10 cellular contexts compared by ENCODE assay signal in the genomic region with DNA sequence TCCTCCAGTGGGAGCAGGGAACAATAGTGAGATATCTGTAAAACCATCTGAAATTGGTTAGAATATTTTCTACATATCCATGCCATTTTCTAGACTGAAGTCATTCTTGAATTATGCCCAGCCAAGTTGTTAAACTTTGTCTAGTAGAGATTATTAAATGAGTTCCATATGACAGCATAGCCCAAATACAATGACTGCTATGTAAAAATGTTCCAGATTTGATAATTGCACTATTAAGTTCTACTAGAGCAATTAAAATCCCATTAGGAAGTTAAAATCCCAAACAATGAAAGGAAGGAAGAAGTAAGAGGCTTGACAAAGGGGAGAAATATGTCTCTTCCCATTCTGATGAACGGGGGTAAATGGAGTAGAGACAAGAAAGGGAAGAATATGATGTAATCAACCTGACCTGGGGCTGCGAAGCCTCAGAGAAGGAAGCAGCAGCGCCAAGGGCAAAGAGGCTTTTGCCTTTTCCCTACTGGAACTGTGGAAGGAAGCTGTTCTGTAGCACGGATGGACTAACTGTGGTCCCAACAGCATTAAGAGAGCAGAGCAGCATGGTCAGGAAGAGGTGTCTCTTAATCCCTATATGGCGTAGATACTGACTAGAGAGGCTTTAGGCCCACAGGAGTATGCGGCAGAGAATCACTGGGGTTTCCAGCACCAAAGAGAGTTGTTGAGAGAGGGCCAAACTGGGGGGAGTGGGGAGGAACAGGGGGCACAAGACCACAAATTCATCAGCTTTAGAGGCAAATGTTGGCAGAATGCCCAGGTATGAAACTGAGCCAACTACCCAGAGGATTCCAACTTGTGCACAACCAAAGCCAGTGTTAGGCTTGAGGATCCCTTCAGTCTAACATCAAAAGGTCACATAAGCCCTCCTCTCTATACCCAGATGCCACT. TPM values are rescaled to one million over a fixed set of nuclear protein-coding genes. Genes with fewer than 3 reads are reported as not detected.
DNase-seq lines count a peak whose midpoint lies in the region; ATAC-seq, FAIRE-seq and TF ChIP-seq lines count a peak whose summit lies in the region.
"Had no signal": no experiment of that assay in that cellular context is flagged by ENCODE, and none has a peak within 500 bp of the region (broad histone marks: within the 10 kb centered on the region; RNA-seq: fewer than 3 reads in every experiment).

No MANE protein-coding gene starts in this region.

- H3K79me2 ChIP-seq in endothelial cell of umbilical vein (ENCODE audit: control insufficient read depth, insufficient read depth, low read length) (no peaks in the 10 kb centered on the region), osteoblast (ENCODE audit: insufficient read depth, low read length) (no peaks in the 10 kb centered on the region)

- H3K4me1 ChIP-seq in endothelial cell of umbilical vein (ENCODE audit: control insufficient read depth, extremely low read depth, insufficient read depth, low read length) = peaks cover 32% of the 10 kb centered on the region
- H3K4me1 ChIP-seq in osteoblast (ENCODE audit: insufficient read depth, low read length) = peaks cover 17% of the 10 kb centered on the region

- H3K27ac Mint-ChIP-seq in activated naive CD8-positive, alpha-beta T cell treated with anti-CD3 and anti-CD28 coated beads, Interleukin-2, amount 50 U/mL, for 24 hours = no peak overlapping the region
- H3K27ac Mint-ChIP-seq in activated T-helper 17 cell treated with anti-CD3 and anti-CD28 coated beads, Interleukin-2, amount 50 U/mL, for 72 hours = no peak overlapping the region
- H3K27ac Mint-ChIP-seq: activated T-cell treated with anti-CD3 and anti-CD28 coated beads, Interleukin-2, amount 50 U/mL, for 72 hours had no signal

- peak overlapping the region in 1 of 3 experiments; percentile 0 for H3K4me3 ChIP-seq in endothelial cell of umbilical vein (replicated peaks in 1 of 3; ENCODE audit: insufficient read depth in 1 of 3, low read depth in 1 of 3, low read length in 3 of 3)
- no peak overlapping the region for H3K4me3 ChIP-seq in osteoblast (ENCODE audit: insufficient read depth, low read length)

- H3K4me3 Mint-ChIP-seq in activated naive CD8-positive, alpha-beta T cell treated with anti-CD3 and anti-CD28 coated beads, Interleukin-2, amount 50 U/mL, for 24 hours = no peak overlapping the region
- no peak overlapping the region for H3K4me3 Mint-ChIP-seq in activated T-helper 17 cell treated with anti-CD3 and anti-CD28 coated beads, Interleukin-2, amount 50 U/mL, for 72 hours
- H3K4me3 Mint-ChIP-seq: activated T-cell treated with anti-CD3 and anti-CD28 coated beads, Interleukin-2, amount 50 U/mL, for 72 hours had no signal

- peak; percentile 82 for FAIRE-seq in endothelial cell of umbilical vein (lab: Jason Lieb, UNC)

- H4K20me1 ChIP-seq in endothelial cell of umbilical vein (replicated peaks; ENCODE audit: control insufficient read depth, extremely low read depth, insufficient read depth, low read length) = no peaks in the 10 kb centered on the region
- peaks cover 4% of the 10 kb centered on the region for H4K20me1 ChIP-seq in osteoblast (ENCODE audit: insufficient read depth, low read length)

- no peaks in the 10 kb centered on the region for H3K9me3 ChIP-seq in endothelial cell of umbilical vein (replicated peaks; ENCODE audit: control insufficient read depth, insufficient read depth, low read length)
- no peaks in the 10 kb centered on the region for H3K9me3 ChIP-seq in osteoblast (ENCODE audit: low read depth, low read length)

- CTCF ChIA-PET in endothelial cell of umbilical vein (lab: Charles Lee) = interaction anchor here (0.6 to 2.0 kb wide), 9 partner anchors 8 to 71 kb away, joined by 3 to 8 read pairs (median 4); no protein-coding TSS in a partner anchor

- TF ChIP-seq POLR2A in endothelial cell of umbilical vein (IDR thresholded peaks at IDR 0.05; ENCODE audit: low read depth, low read length) = no peak

- H3K27ac ChIP-seq in endothelial cell of umbilical vein (ENCODE audit: insufficient read depth, low read depth, low read length) (peak overlapping the region; percentile 69), osteoblast (ENCODE audit: low read depth, low read length) (no peak overlapping the region)
- H3K27ac ChIP-seq: KMS-11 had no signal

- BruUV-seq in endothelial cell of umbilical vein (replicated peaks; lab: Mats Ljungman, UMichigan) = TSS peak; percentile 63

- ATAC-seq in GM18868 (IDR thresholded peaks at IDR 0.05; ENCODE audit: unreplicated experiment) (no peak), HG02678 (IDR thresholded peaks at IDR 0.05; ENCODE audit: unreplicated experiment) (no peak)
- no peak for ATAC-seq in activated naive CD8-positive, alpha-beta T cell treated with anti-CD3 and anti-CD28 coated beads, Interleukin-2, amount 50 U/mL, for 24 hours
- ATAC-seq in activated T-helper 17 cell treated with anti-CD3 and anti-CD28 coated beads, Interleukin-2, amount 50 U/mL, for 72 hours (replicated peaks) = no peak
- ATAC-seq: activated T-cell treated with anti-CD3 and anti-CD28 coated beads, Interleukin-2, amount 50 U/mL, for 72 hours had no signal

- DNase-seq in D341Med (ENCODE audit: low spot score) = peak; percentile 58
- peak; percentile 24 for DNase-seq in NCI-H2196 (lab: John Stamatoyannopoulos, UW; ENCODE audit: unreplicated experiment)
- DNase-seq in endothelial cell of umbilical vein (ENCODE audit: low read depth, low spot score) = peak; percentile 84
- DNase-seq in osteoblast (ENCODE audit: insufficient read length, low spot score, missing footprints) = no peak
- no peak for DNase-seq in activated naive CD8-positive, alpha-beta T cell treated with anti-CD3 and anti-CD28 coated beads, Interleukin-2, amount 50 U/mL, for 24 hours
- DNase-seq: activated T-cell treated with anti-CD3 and anti-CD28 coated beads, Interleukin-2, amount 50 U/mL, for 72 hours had no signal

- POLR2A ChIA-PET in endothelial cell of umbilical vein (lab: Charles Lee) = no interaction called here

- H3K4me2 ChIP-seq in endothelial cell of umbilical vein (ENCODE audit: insufficient read depth, low read length) = peak overlapping the region; percentile 26
- H3K4me2 ChIP-seq in osteoblast (ENCODE audit: insufficient read depth, low read length) = peak overlapping the region; percentile 33
- H3K4me2 ChIP-seq: KMS-11 had no signal

- TF ChIP-seq CTCF in endothelial cell of umbilical vein (IDR thresholded peaks at IDR 0.05; ENCODE audit: extremely low read depth in 1 of 2, insufficient read depth in 1 of 2, low read depth in 1 of 2, low read length in 2 of 2) = no peak
- TF ChIP-seq CTCF in osteoblast (IDR thresholded peaks at IDR 0.05; ENCODE audit: extremely low read depth, low read depth, low read length) = no peak

- intact Hi-C loops in endothelial cell of umbilical vein (cut with micrococcal nuclease) = loop anchor here (1.0 to 2.0 kb wide), 4 partner anchors 27 to 107 kb away; a partner anchor contains a TSS

- H3K36me3 ChIP-seq in endothelial cell of umbilical vein (ENCODE audit: control insufficient read depth in 2 of 2, extremely low read depth in 1 of 2, insufficient read depth in 2 of 2, low read length in 2 of 2) (peaks cover 0 to 2% of the 10 kb centered on the region in 2 experiments), osteoblast (ENCODE audit: insufficient read depth, low read length) (no peaks in the 10 kb centered on the region)

- H2AFZ ChIP-seq in endothelial cell of umbilical vein (ENCODE audit: low read depth, low read length) = peak overlapping the region; percentile 1
- H2AFZ ChIP-seq in osteoblast (ENCODE audit: low read length) = no peak overlapping the region

- no peaks in the 10 kb centered on the region for H3K4me1 Mint-ChIP-seq in activated naive CD8-positive, alpha-beta T cell treated with anti-CD3 and anti-CD28 coated beads, Interleukin-2, amount 50 U/mL, for 24 hours
- peaks cover 5% of the 10 kb centered on the region for H3K4me1 Mint-ChIP-seq in activated T-helper 17 cell treated with anti-CD3 and anti-CD28 coated beads, Interleukin-2, amount 50 U/mL, for 72 hours

- H3K36me3 Mint-ChIP-seq in activated naive CD8-positive, alpha-beta T cell treated with anti-CD3 and anti-CD28 coated beads, Interleukin-2, amount 50 U/mL, for 24 hours (ENCODE audit: low read depth) = peaks cover 19% of the 10 kb centered on the region
- peaks cover 7% of the 10 kb centered on the region for H3K36me3 Mint-ChIP-seq in activated T-helper 17 cell treated with anti-CD3 and anti-CD28 coated beads, Interleukin-2, amount 50 U/mL, for 72 hours (ENCODE audit: low read depth)

- no peaks in the 10 kb centered on the region for H3K27me3 ChIP-seq in endothelial cell of umbilical vein (ENCODE audit: control insufficient read depth in 2 of 2, insufficient read depth in 2 of 2, low read length in 2 of 2)
- H3K27me3 ChIP-seq in osteoblast (ENCODE audit: insufficient read depth, low read length) = no peaks in the 10 kb centered on the region

- dilution Hi-C loops in endothelial cell of umbilical vein (cut with MboI; ENCODE audit: extremely low pct_ligation_motif_present, low sequenced_read_pairs) = no loop called here

- H3K9ac ChIP-seq in endothelial cell of umbilical vein (replicated peaks; ENCODE audit: extremely low read depth, insufficient read depth, low read length) = peak overlapping the region; percentile 28
- H3K9ac ChIP-seq: KMS-11 had no signal

- no peaks in the 10 kb centered on the region for H3K9me1 ChIP-seq in endothelial cell of umbilical vein (replicated peaks; ENCODE audit: control insufficient read depth, extremely low read depth, insufficient read depth, low read length)

- no peaks in the 10 kb centered on the region for H3K9me3 Mint-ChIP-seq in activated naive CD8-positive, alpha-beta T cell treated with anti-CD3 and anti-CD28 coated beads, Interleukin-2, amount 50 U/mL, for 24 hours
- H3K9me3 Mint-ChIP-seq in activated T-helper 17 cell treated with anti-CD3 and anti-CD28 coated beads, Interleukin-2, amount 50 U/mL, for 72 hours = no peaks in the 10 kb centered on the region
- H3K9me3 Mint-ChIP-seq: activated T-cell treated with anti-CD3 and anti-CD28 coated beads, Interleukin-2, amount 50 U/mL, for 72 hours had no signal

- no peaks in the 10 kb centered on the region for H3K27me3 Mint-ChIP-seq in activated naive CD8-positive, alpha-beta T cell treated with anti-CD3 and anti-CD28 coated beads, Interleukin-2, amount 50 U/mL, for 24 hours
- H3K27me3 Mint-ChIP-seq in activated T-helper 17 cell treated with anti-CD3 and anti-CD28 coated beads, Interleukin-2, amount 50 U/mL, for 72 hours = no peaks in the 10 kb centered on the region

RNA-seq across cellular contexts. Expression of a gene that starts 26.7 kb away (rescaled TPM):
- total RNA-seq in endothelial cell of umbilical vein = 19.4 and 23.3 TPM in 2 replicates
- 6.4 and 7.2 TPM in 2 replicates for polyA plus RNA-seq in endothelial cell of umbilical vein
- 10.6 and 12.4 TPM in 2 replicates for polyA plus RNA-seq in endothelial cell of umbilical vein (2011; cell fraction: cytosol; rRNA removed)
- 19.6 and 20.2 TPM in 2 replicates for polyA plus RNA-seq in endothelial cell of umbilical vein (2011; cell fraction: nucleus; rRNA removed)
- polyA plus RNA-seq in endothelial cell of umbilical vein (2012) = 14.6 and 18.5 TPM in 2 replicates
- 8.9 and 14.9 TPM in 2 replicates for polyA minus RNA-seq in endothelial cell of umbilical vein
- polyA minus RNA-seq in endothelial cell of umbilical vein (2011; cell fraction: cytosol; rRNA and poly(A)+ RNA removed) = 11.8 TPM
- 15.7 and 17.2 TPM in 2 replicates for polyA minus RNA-seq in endothelial cell of umbilical vein (2011; cell fraction: nucleus; rRNA and poly(A)+ RNA removed)
- 7.2 and 10.6 TPM in 2 replicates for total RNA-seq in osteoblast
- total RNA-seq in activated T-helper 17 cell treated with anti-CD3 and anti-CD28 coated beads, Interleukin-2, amount 50 U/mL, for 72 hours = 10 to 100 TPM; 27.2 to 31.9 TPM

RNA-seq across cellular contexts. Expression of a gene that starts 26.9 kb away (rescaled TPM):
- 221 and 233 TPM in 2 replicates for total RNA-seq in endothelial cell of umbilical vein
- 296 and 299 TPM in 2 replicates for polyA plus RNA-seq in endothelial cell of umbilical vein
- polyA plus RNA-seq in endothelial cell of umbilical vein (2011; cell fraction: cytosol; rRNA removed) = 264 and 294 TPM in 2 replicates
- polyA plus RNA-seq in endothelial cell of umbilical vein (2011; cell fraction: nucleus; rRNA removed) = 453 and 501 TPM in 2 replicates
- 152 and 160 TPM in 2 replicates for polyA plus RNA-seq in endothelial cell of umbilical vein (2012)
- polyA minus RNA-seq in endothelial cell of umbilical vein = 221 and 253 TPM in 2 replicates
- polyA minus RNA-seq in endothelial cell of umbilical vein (2011; cell fraction: cytosol; rRNA and poly(A)+ RNA removed) = 85.9 TPM
- polyA minus RNA-seq in endothelial cell of umbilical vein (2011; cell fraction: nucleus; rRNA and poly(A)+ RNA removed) = 81.1 and 90.3 TPM in 2 replicates
- 151 and 176 TPM in 2 replicates for total RNA-seq in osteoblast
- 100 to 1,000 TPM in 1 of 2 donors, 10 to 100 TPM in 1; 85.0 to 113 TPM for total RNA-seq in activated T-helper 17 cell treated with anti-CD3 and anti-CD28 coated beads, Interleukin-2, amount 50 U/mL, for 72 hours

RNA-seq across cellular contexts. Expression of a gene that starts 35.3 kb away (rescaled TPM):
- total RNA-seq in endothelial cell of umbilical vein (86.2 and 105 TPM in 2 replicates), osteoblast (23.5 and 28.0 TPM in 2 replicates)
- 149 and 208 TPM in 2 replicates for polyA plus RNA-seq in endothelial cell of umbilical vein
- 153 and 155 TPM in 2 replicates for polyA plus RNA-seq in endothelial cell of umbilical vein (2011; cell fraction: cytosol; rRNA removed)
- polyA plus RNA-seq in endothelial cell of umbilical vein (2011; cell fraction: nucleus; rRNA removed) = 91.4 and 134 TPM in 2 replicates
- 213 and 235 TPM in 2 replicates for polyA plus RNA-seq in endothelial cell of umbilical vein (2012)
- 80.6 and 94.6 TPM in 2 replicates for polyA minus RNA-seq in endothelial cell of umbilical vein
- polyA minus RNA-seq in endothelial cell of umbilical vein (2011; cell fraction: cytosol; rRNA and poly(A)+ RNA removed) = 63.8 TPM
- 21.2 and 22.1 TPM in 2 replicates for polyA minus RNA-seq in endothelial cell of umbilical vein (2011; cell fraction: nucleus; rRNA and poly(A)+ RNA removed)
- 100 to 1,000 TPM in 1 of 2 donors, 10 to 100 TPM in 1; 82.2 to 106 TPM for total RNA-seq in activated T-helper 17 cell treated with anti-CD3 and anti-CD28 coated beads, Interleukin-2, amount 50 U/mL, for 72 hours

RNA-seq across cellular contexts. Expression of a gene that starts 42.5 kb away (rescaled TPM):
- 101 and 124 TPM in 2 replicates for total RNA-seq in endothelial cell of umbilical vein
- 219 and 224 TPM in 2 replicates for polyA plus RNA-seq in endothelial cell of umbilical vein
- 99.6 and 106 TPM in 2 replicates for polyA plus RNA-seq in endothelial cell of umbilical vein (2011; cell fraction: cytosol; rRNA removed)
- polyA plus RNA-seq in endothelial cell of umbilical vein (2011; cell fraction: nucleus; rRNA removed) = 233 and 244 TPM in 2 replicates
- polyA plus RNA-seq in endothelial cell of umbilical vein (2012) = 144 and 174 TPM in 2 replicates
- polyA minus RNA-seq in endothelial cell of umbilical vein = 171 and 223 TPM in 2 replicates
- polyA minus RNA-seq in endothelial cell of umbilical vein (2011; cell fraction: cytosol; rRNA and poly(A)+ RNA removed) = 50.7 TPM
- 61.0 and 85.1 TPM in 2 replicates for polyA minus RNA-seq in endothelial cell of umbilical vein (2011; cell fraction: nucleus; rRNA and poly(A)+ RNA removed)
- 120 and 127 TPM in 2 replicates for total RNA-seq in osteoblast
- 100 to 1,000 TPM in 1 of 2 donors, 10 to 100 TPM in 1; 75.7 to 172 TPM for total RNA-seq in activated T-helper 17 cell treated with anti-CD3 and anti-CD28 coated beads, Interleukin-2, amount 50 U/mL, for 72 hours

Comparison
In these comparisons a context has a peak if more than half of its experiments do, and no peak if none do; other contexts are left out.
1. DNase-seq: peak in D341Med (single experiment), NCI-H2196 (single experiment) and endothelial cell of umbilical vein (single experiment); none in osteoblast (single experiment) and activated naive CD8-positive, alpha-beta T cell treated with anti-CD3 and anti-CD28 coated beads, Interleukin-2, amount 50 U/mL, for 24 hours (single experiment).